1 cellular context compared by ENCODE assay signal in genomic region chr2:101012054-101012705, GRCh38.
A peak's percentile ranks its signal among the peaks of the same experiment; 100 is the strongest.
TF ChIP-seq lines count a peak whose summit lies in the region.

No MANE protein-coding gene starts in this region.

TF ChIP-seq in GM12878, 131 proteins besides CTCF, POLR2A, EP300 and RAD21 (continued from another document and continues in another):
- TF ChIP-seq ZNF592 (IDR thresholded peaks at IDR 0.05) = no peak
- TF ChIP-seq USF2 (IDR thresholded peaks at IDR 0.05; ENCODE audit: borderline replicate concordance, low read depth, low read length) = no peak
- no peak for TF ChIP-seq RBBP5 (conservative IDR thresholded peaks at IDR 0.05)
- TF ChIP-seq YBX1 (IDR thresholded peaks at IDR 0.05) = no peak
- peak; percentile 64; the same call in 1 of the 2 replicates for TF ChIP-seq MLLT1 (IDR thresholded peaks at IDR 0.05)
- 0 out of 2 replicates have a peak, but pooled peaks have one; percentile 38 for TF ChIP-seq BMI1 (IDR thresholded peaks at IDR 0.05; ENCODE audit: borderline replicate concordance)
- TF ChIP-seq GATAD2B (conservative IDR thresholded peaks at IDR 0.05; ENCODE audit: low read depth) = 0 out of 2 replicates have a peak, but pooled peaks have one; percentile 69
- peak; percentile 60 for TF ChIP-seq MTA2 (IDR thresholded peaks at IDR 0.05; ENCODE audit: low read depth)
- peak; percentile 95 for TF ChIP-seq ATF2 (IDR thresholded peaks at IDR 0.05; ENCODE audit: low read length)
- TF ChIP-seq HDAC2 (IDR thresholded peaks at IDR 0.05) = no peak
- TF ChIP-seq EZH2 (IDR thresholded peaks at IDR 0.05; ENCODE audit: borderline replicate concordance, control insufficient read depth, low read depth, low read length) = no peak
- no peak for TF ChIP-seq BRCA1 (IDR thresholded peaks at IDR 0.05; ENCODE audit: low read depth, low read length)
- TF ChIP-seq NFYA (IDR thresholded peaks at IDR 0.05; ENCODE audit: borderline replicate concordance, low read depth, low read length) = no peak
- no peak for TF ChIP-seq POLR2AphosphoS2 (IDR thresholded peaks at IDR 0.05; ENCODE audit: low read depth, low read length)
- peak; percentile 92 for TF ChIP-seq JUNB (IDR thresholded peaks at IDR 0.05)
- no peak for TF ChIP-seq HCFC1 (IDR thresholded peaks at IDR 0.05; ENCODE audit: low read length)
- no peak for TF ChIP-seq ZBTB40 (IDR thresholded peaks at IDR 0.05; ENCODE audit: borderline replicate concordance)
- TF ChIP-seq CBX3 (IDR thresholded peaks at IDR 0.05; ENCODE audit: borderline replicate concordance, low read depth) = no peak
- no peak for TF ChIP-seq CHD1 (IDR thresholded peaks at IDR 0.05; ENCODE audit: low read depth, low read length)
- no peak for TF ChIP-seq CEBPZ (IDR thresholded peaks at IDR 0.05; ENCODE audit: low read depth, low read length)
- no peak for TF ChIP-seq RB1 (IDR thresholded peaks at IDR 0.05; ENCODE audit: borderline replicate concordance)
- TF ChIP-seq FOS (IDR thresholded peaks at IDR 0.05; ENCODE audit: borderline replicate concordance, extremely low read depth, insufficient read length) = no peak
- TF ChIP-seq TCF12 (IDR thresholded peaks at IDR 0.05; ENCODE audit: low read depth, low read length) = no peak
- TF ChIP-seq TBL1XR1 (IDR thresholded peaks at IDR 0.05; ENCODE audit: low read depth, low read length) = no peak
- peak; percentile 50; the same call in 1 of the 2 replicates for TF ChIP-seq FOXM1 (IDR thresholded peaks at IDR 0.05; ENCODE audit: low read depth, low read length)
- peak; percentile 90 for TF ChIP-seq CUX1 (IDR thresholded peaks at IDR 0.05; ENCODE audit: insufficient replicate concordance, low read depth, low read length)
- TF ChIP-seq SREBF1 (IDR thresholded peaks at IDR 0.05; ENCODE audit: low read length) = no peak
- peak; percentile 64; the same call in 1 of the 2 replicates for TF ChIP-seq BCL11A (IDR thresholded peaks at IDR 0.05; ENCODE audit: low read depth, low read length)
- no peak for TF ChIP-seq FOXK2 (IDR thresholded peaks at IDR 0.05)
- no peak for TF ChIP-seq WRNIP1 (IDR thresholded peaks at IDR 0.05; ENCODE audit: borderline replicate concordance, low read depth, low read length)
- TF ChIP-seq SKIL (IDR thresholded peaks at IDR 0.05; ENCODE audit: low read depth, poor library complexity, severe bottlenecking) = peak; percentile 89
- TF ChIP-seq ESRRA (IDR thresholded peaks at IDR 0.05; ENCODE audit: low read length) = no peak
